ENCODE assay signal across 18 cellular contexts in the genomic region with DNA sequence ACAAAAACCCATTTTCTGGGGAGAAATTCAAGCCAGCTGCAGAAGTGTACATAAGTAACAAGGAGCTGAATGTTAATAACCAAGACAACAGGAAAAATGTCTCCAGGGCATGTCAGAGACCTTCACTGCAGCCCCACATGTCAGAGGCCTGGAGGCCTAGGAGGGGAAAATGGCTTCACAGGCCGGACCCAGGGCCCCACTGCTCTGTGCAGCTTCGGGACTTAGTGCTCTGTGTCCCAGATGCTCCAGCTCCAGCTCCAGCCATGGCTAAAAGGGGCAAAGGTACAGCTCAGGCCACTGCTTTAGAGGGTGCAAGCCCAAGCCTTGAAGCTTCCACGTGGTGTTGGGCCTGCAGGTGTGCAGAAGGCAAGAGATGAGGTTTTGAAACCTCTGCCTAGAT.
"Had no signal": no experiment of that assay in that cellular context is flagged by ENCODE, and none has a peak within 500 bp of the region (broad histone marks: within the 10 kb centered on the region; RNA-seq: fewer than 3 reads in every experiment).

No MANE protein-coding gene starts in this region.

- H3K27me3 ChIP-seq: dorsolateral prefrontal cortex, esophagus muscularis mucosa, foreskin keratinocyte, gastrocnemius medialis, heart right ventricle, left lung had no signal

- H3K36me3 ChIP-seq: lower lobe of right lung had no signal

- H3K4me3 ChIP-seq: coronary artery, dorsolateral prefrontal cortex, esophagus muscularis mucosa, gastrocnemius medialis, heart right ventricle, left lung, lower lobe of right lung had no signal

- H3K4me1 ChIP-seq: esophagus muscularis mucosa, foreskin keratinocyte, gastrocnemius medialis, heart right ventricle, left lung, lower lobe of right lung had no signal

- H3K27ac ChIP-seq: coronary artery, dorsolateral prefrontal cortex, esophagus muscularis mucosa, foreskin keratinocyte, gastrocnemius medialis, heart right ventricle, left lung, lower lobe of right lung had no signal

- H3K9me3 ChIP-seq: esophagus muscularis mucosa, gastrocnemius medialis, lower lobe of right lung had no signal

- DNase-seq: dermis blood vessel endothelial cell; effector CD4-positive, alpha-beta T cell; effector memory CD4-positive, alpha-beta T cell; foreskin keratinocyte; gastrocnemius medialis; glutamatergic neuron; head of caudate nucleus; heart right ventricle; hippocampal formation; left cardiac atrium; left lung; left ventricle myocardium superior; lower lobe of right lung; mesendoderm; midbrain had no signal
